21 cellular contexts compared by ENCODE assay signal in the genomic region with DNA sequence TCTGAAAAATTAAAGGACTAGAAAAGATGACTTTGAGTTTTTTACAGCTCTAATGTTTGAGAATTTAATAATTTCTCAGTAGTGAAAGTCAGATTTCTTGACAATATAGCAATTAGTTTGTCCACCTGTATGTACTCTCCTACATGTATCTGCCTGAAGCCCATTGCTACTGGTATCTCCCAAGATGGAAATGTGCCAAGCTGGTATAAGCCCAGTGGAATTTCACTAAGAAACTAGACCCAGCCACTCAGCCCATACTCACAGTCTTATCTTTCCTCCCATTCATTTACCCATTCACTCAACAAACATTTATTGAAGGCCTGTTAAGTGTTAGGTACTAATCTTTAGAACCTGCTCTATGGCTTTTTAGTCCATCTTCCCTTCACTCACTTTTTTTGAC.
"Had no signal": no experiment of that assay in that cellular context is flagged by ENCODE, and none has a peak within 500 bp of the region (broad histone marks: within the 10 kb centered on the region; RNA-seq: fewer than 3 reads in every experiment).

No MANE protein-coding gene starts in this region.

- H3K4me2 ChIP-seq: neural progenitor cell had no signal

- H3K9me3 ChIP-seq: heart left ventricle, prostate gland, right lobe of liver, tibial artery, upper lobe of right lung had no signal

- H3K4me3 ChIP-seq: coronary artery, heart left ventricle, lung, neural progenitor cell, prostate gland, right lobe of liver, tibial artery, upper lobe of right lung had no signal

- DNase-seq: effector CD4-positive, alpha-beta T cell; heart left ventricle; hippocampal formation; left colon; left ventricle myocardium superior; mesenchymal stem cell; midbrain; occipital lobe; retina; right lobe of liver; stimulated activated CD4-positive, alpha-beta T cell treated with anti-CD3 and anti-CD28 coated beads, Interleukin-4, amount 100 ng/mL, for 24 hours; tibial artery; upper lobe of right lung had no signal

- ATAC-seq: left colon; left ventricle myocardium superior; natural killer cell treated with Interleukin-12 subunit alpha and Interleukin-12 subunit beta and Interleukin-15 and Interleukin-18, amount 100 ng/mL, for 72 hours; right lobe of liver; stimulated activated memory B cell treated with anti-CD40 and anti-IgM and Interleukin-4, amounts not matched to agents 10 μg/mL and 1 μg/mL and 100 μg/mL, for 72 hours; upper lobe of right lung had no signal

- H3K36me3 ChIP-seq: heart left ventricle, neural progenitor cell, prostate gland, right lobe of liver, tibial artery, upper lobe of right lung had no signal

- H3K9ac ChIP-seq: neural progenitor cell, parathyroid adenoma had no signal

- H3K4me1 ChIP-seq: prostate gland, right lobe of liver, tibial artery, upper lobe of right lung had no signal

- H3K27me3 ChIP-seq: heart left ventricle, neural progenitor cell, right lobe of liver had no signal

- H2AFZ ChIP-seq: neural progenitor cell, parathyroid adenoma had no signal

- FAIRE-seq: frontal cortex had no signal

- H3K27ac ChIP-seq: coronary artery, heart left ventricle, neural progenitor cell, parathyroid adenoma, prostate gland, right lobe of liver, tibial artery, upper lobe of right lung had no signal
